Comparison of ENCODE assay signal across 11 cellular contexts in genomic region chr17:40312893-40313659, GRCh38. TPM values are rescaled to one million over a fixed set of nuclear protein-coding genes. Genes with fewer than 3 reads are reported as not detected.
DNase-seq lines count a peak whose midpoint lies in the region; ATAC-seq and TF ChIP-seq lines count a peak whose summit lies in the region.
"Had no signal": no experiment of that assay in that cellular context is flagged by ENCODE, and none has a peak within 500 bp of the region (broad histone marks: within the 10 kb centered on the region; RNA-seq: fewer than 3 reads in every experiment).

No MANE protein-coding gene starts in this region.

- no peaks in the 10 kb centered on the region for H4K20me1 ChIP-seq in MM.1S (ENCODE audit: insufficient read depth, low read length)
- no peaks in the 10 kb centered on the region for H4K20me1 ChIP-seq in GM23248 (ENCODE audit: insufficient read depth)

- H3K4me2 ChIP-seq in MM.1S (ENCODE audit: low read depth, low read length) (peak overlapping the region; percentile 85), GM23248 (ENCODE audit: unreplicated experiment) (no peak overlapping the region)

- TF ChIP-seq CTCF in CD14-positive monocyte (IDR thresholded peaks at IDR 0.05) (no peak), MM.1S (IDR thresholded peaks at IDR 0.05; ENCODE audit: low read length) (no peak), esophagus squamous epithelium (IDR thresholded peaks at IDR 0.05) (no peak), psoas muscle (IDR thresholded peaks at IDR 0.05) (no peak)

- H3F3A ChIP-seq in MM.1S (ENCODE audit: insufficient read depth, low read length) (peaks cover 47% of the 10 kb centered on the region), GM23248 (ENCODE audit: insufficient read depth) (peaks cover 18% of the 10 kb centered on the region)

- peaks cover 0 to 14% (median 8%) of the 10 kb centered on the region in 3 donors for H3K27me3 Mint-ChIP-seq in CD14-positive monocyte (ENCODE audit: low read depth in 3 of 3)

- H3K36me3 ChIP-seq in MM.1S (replicated peaks; ENCODE audit: insufficient read depth, low read length), result no peaks in the 10 kb centered on the region
- no peaks in the 10 kb centered on the region for H3K36me3 ChIP-seq in esophagus squamous epithelium
- H3K36me3 ChIP-seq in psoas muscle (ENCODE audit: insufficient read depth in 1 of 2, low read depth in 1 of 2), result no peaks in the 10 kb centered on the region
- no peaks in the 10 kb centered on the region for H3K36me3 ChIP-seq in GM23248 (ENCODE audit: low read depth)
- H3K36me3 ChIP-seq: Peyer's patch had no signal

- H3K4me3 Mint-ChIP-seq in CD14-positive monocyte, result no peak overlapping the region

- H3K9me3 Mint-ChIP-seq in CD14-positive monocyte, result peaks cover 0 to 2% (median 0%) of the 10 kb centered on the region in 7 donors

- peaks cover 0 to 7% of the 10 kb centered on the region in 2 donors for H3K36me3 Mint-ChIP-seq in CD14-positive monocyte

- ATAC-seq in psoas muscle, result no peak
- ATAC-seq in sciatic nerve, result no peak

- DNase-seq in CD14-positive monocyte (ENCODE audit: low spot score), result no peak
- DNase-seq in MM.1S, result no peak
- no peak for DNase-seq in esophagus squamous epithelium (lab: John Stamatoyannopoulos, UW)
- no peak for DNase-seq in psoas muscle
- no peak for DNase-seq in DMS114 treated with DMSO at 0.1 percent for 48 hours (lab: John Stamatoyannopoulos, UW; ENCODE audit: unreplicated experiment)
- DNase-seq in GM23248, result no peak
- DNase-seq in ACHN, result no peak
- no peak for DNase-seq in sciatic nerve (ENCODE audit: low spot score)
- DNase-seq: stimulated activated CD4-positive, alpha-beta T cell treated with anti-CD3 and anti-CD28 coated beads, Interleukin-2, amount 100 ng/mL, for 48 hours; trophoblast cell had no signal

- no peak overlapping the region for H2AFZ ChIP-seq in MM.1S (ENCODE audit: low read length)
- no peak overlapping the region for H2AFZ ChIP-seq in GM23248

- H3K4me1 ChIP-seq in MM.1S (ENCODE audit: low read length), result peaks cover 90% of the 10 kb centered on the region
- H3K4me1 ChIP-seq in esophagus squamous epithelium, result peaks cover 74 to 99% (median 95%) of the 10 kb centered on the region in 3 donors
- peaks cover 90% of the 10 kb centered on the region for H3K4me1 ChIP-seq in psoas muscle
- H3K4me1 ChIP-seq in GM23248 (ENCODE audit: insufficient read depth), result peaks cover 69% of the 10 kb centered on the region

- H3K79me2 ChIP-seq in MM.1S (ENCODE audit: low read length) (peaks cover 12% of the 10 kb centered on the region), GM23248 (ENCODE audit: insufficient read depth) (peaks cover under 1% of the 10 kb centered on the region; the same call in 1 of the 2 replicates)

- H3K27ac ChIP-seq in MM.1S (ENCODE audit: low read length) (peak overlapping the region; percentile 84; the same call in 1 of the 2 replicates), esophagus squamous epithelium (peak overlapping the region in 3 of 4 donors; percentile 33 to 78 (median 63)), psoas muscle (peak overlapping the region; percentile 97), GM23248 (no peak overlapping the region)

- peaks cover 36% of the 10 kb centered on the region for H3K4me1 Mint-ChIP-seq in CD14-positive monocyte

- H3K27me3 ChIP-seq in MM.1S (replicated peaks; ENCODE audit: insufficient read depth, low read length), result no peaks in the 10 kb centered on the region
- H3K27me3 ChIP-seq in esophagus squamous epithelium, result no peaks in the 10 kb centered on the region
- H3K27me3 ChIP-seq in psoas muscle (ENCODE audit: insufficient read depth in 3 of 3, low read length in 2 of 3), result no peaks in the 10 kb centered on the region
- no peaks in the 10 kb centered on the region for H3K27me3 ChIP-seq in GM23248 (replicated peaks; ENCODE audit: insufficient read depth)
- H3K27me3 ChIP-seq: Peyer's patch had no signal

- WGBS in esophagus squamous epithelium, 2 donors, result 72 to 77% methylated on average over 3 of the region's 4 CpGs
- 30 to 44% (median 35%) methylated on average over 4 of the region's 4 CpGs for WGBS in psoas muscle, 3 donors
- 58 to 67% methylated on average over 4 of the region's 4 CpGs for WGBS in GM23248 (ENCODE audit: low coverage in 1 of 2, low lambda C conversion rate in 2 of 2, missing lambda C conversion rate in 2 of 2), 2 experiments

- TF ChIP-seq POLR2A in esophagus squamous epithelium (IDR thresholded peaks at IDR 0.05), result no peak

- H3K4me3 ChIP-seq in MM.1S (ENCODE audit: low read length) (peak overlapping the region; percentile 29; the same call in 1 of the 2 replicates), esophagus squamous epithelium (no peak overlapping the region), psoas muscle (peak overlapping the region; percentile 19), GM23248 (no peak overlapping the region)
- H3K4me3 ChIP-seq: Peyer's patch had no signal

- peak overlapping the region in 6 of 7 donors; percentile 6 to 84 (median 69) for H3K27ac Mint-ChIP-seq in CD14-positive monocyte

- in situ Hi-C loops in GM23248 (cut with MboI), result no loop called here
- in situ Hi-C loops in ACHN (cut with HindIII; ENCODE audit: low pct_ligation_motif_present, low pct_unique_long_range_greater_than_20kb, low sequenced_read_pairs), result loop anchor here (25.0 kb wide), 1 partner anchor 224 kb away; no protein-coding TSS in a partner anchor

- H3K9me2 ChIP-seq in MM.1S (replicated peaks; ENCODE audit: insufficient read depth, low read length) (no peaks in the 10 kb centered on the region), GM23248 (ENCODE audit: insufficient read depth) (no peaks in the 10 kb centered on the region)

- H3K9ac ChIP-seq in MM.1S (ENCODE audit: low read length) (peak overlapping the region; percentile 48; the same call in 1 of the 2 replicates), GM23248 (no peak overlapping the region)

- no peaks in the 10 kb centered on the region for H3K9me3 ChIP-seq in MM.1S (replicated peaks; ENCODE audit: insufficient read depth, low read length)
- no peaks in the 10 kb centered on the region for H3K9me3 ChIP-seq in esophagus squamous epithelium
- no peaks in the 10 kb centered on the region for H3K9me3 ChIP-seq in psoas muscle
- H3K9me3 ChIP-seq in GM23248 (ENCODE audit: low read depth), result no peaks in the 10 kb centered on the region
- H3K9me3 ChIP-seq: Peyer's patch had no signal

- intact Hi-C loops in CD14-positive monocyte (cut with micrococcal nuclease) (loop anchor here in 1 of 2 donors (2.0 kb wide), 1 partner anchor 40 kb away; no protein-coding TSS in a partner anchor), esophagus squamous epithelium (cut with DNase I) (no loop called here), psoas muscle (cut with DNase I) (no loop called here), sciatic nerve (cut with DNase I) (no loop called here)

RNA-seq across cellular contexts. Expression of gene RARA, which starts 4.1 kb away (rescaled TPM):
- 10 to 100 TPM; 14.9 to 29.4 TPM for polyA plus RNA-seq in CD14-positive monocyte
- 10 to 100 TPM in 2 of 4 donors, 1 to 10 TPM in 2; 6.7 to 14.2 (median 10.8) TPM for total RNA-seq in esophagus squamous epithelium
- total RNA-seq in psoas muscle, result 10 to 100 TPM; 15.0 to 51.1 (median 44.6) TPM
- 10 to 100 TPM; 15.0 to 76.9 (median 18.6) TPM for polyA plus RNA-seq in psoas muscle
- total RNA-seq in GM23248 (2014; rRNA removed; shearing (Covaris generic)), result 32.2 and 38.9 TPM in 2 replicates
- polyA plus RNA-seq in GM23248 (2016; fragmentation: Nextera tagmentation; extraction: Ambion mirVana), result 23.7 and 24.5 TPM in 2 replicates
- 74.4 TPM for total RNA-seq in sciatic nerve

RNA-seq across cellular contexts. Expression of gene CDC6, which starts 25.4 kb away (rescaled TPM):
- polyA plus RNA-seq in CD14-positive monocyte (under 1 TPM in 1 of 2 donors, not detected in 1; 0.11 TPM), psoas muscle (1 to 10 TPM in 2 of 3 donors, under 1 TPM in 1; 0.86 to 2.5 (median 1.4) TPM), GM23248 (2016; fragmentation: Nextera tagmentation; extraction: Ambion mirVana) (8.8 and 9.8 TPM in 2 replicates)
- total RNA-seq in esophagus squamous epithelium (10 to 100 TPM in 2 of 4 donors, 1 to 10 TPM in 2; 2.9 to 17.8 (median 9.8) TPM), psoas muscle (under 1 TPM; 0.27 to 0.90 (median 0.42) TPM), sciatic nerve (1.0 TPM)
- 12.4 and 13.4 TPM in 2 replicates for total RNA-seq in GM23248 (2014; rRNA removed; shearing (Covaris generic))

RNA-seq across cellular contexts. Expression of gene GJD3, which starts 51.5 kb away (rescaled TPM):
- not detected for polyA plus RNA-seq in CD14-positive monocyte
- 1 to 10 TPM in 1 of 4 donors, under 1 TPM in 2, not detected in 1; 0.38 to 1.7 (median 0.47) TPM for total RNA-seq in esophagus squamous epithelium
- total RNA-seq in psoas muscle, result 1 to 10 TPM in 2 of 4 donors, under 1 TPM in 2; 0.34 to 1.4 (median 0.82) TPM
- under 1 TPM in 2 of 3 donors, not detected in 1; 0.17 to 0.25 TPM for polyA plus RNA-seq in psoas muscle
- total RNA-seq in GM23248 (2014; rRNA removed; shearing (Covaris generic)), result 1.2 TPM in 1 of 2 replicates, not detected in the other
- 1.3 and 2.0 TPM in 2 replicates for polyA plus RNA-seq in GM23248 (2016; fragmentation: Nextera tagmentation; extraction: Ambion mirVana)
- total RNA-seq in sciatic nerve, result not detected

Comparison
In these comparisons a context has a peak if more than half of its experiments do, and no peak if none do; other contexts are left out.
1. H3K4me3 ChIP-seq: peak in MM.1S (single experiment) and psoas muscle (single experiment); none in esophagus squamous epithelium (0 of 4) and GM23248 (single experiment).